ENCODE assay signal across 13 cellular contexts in the genomic region with DNA sequence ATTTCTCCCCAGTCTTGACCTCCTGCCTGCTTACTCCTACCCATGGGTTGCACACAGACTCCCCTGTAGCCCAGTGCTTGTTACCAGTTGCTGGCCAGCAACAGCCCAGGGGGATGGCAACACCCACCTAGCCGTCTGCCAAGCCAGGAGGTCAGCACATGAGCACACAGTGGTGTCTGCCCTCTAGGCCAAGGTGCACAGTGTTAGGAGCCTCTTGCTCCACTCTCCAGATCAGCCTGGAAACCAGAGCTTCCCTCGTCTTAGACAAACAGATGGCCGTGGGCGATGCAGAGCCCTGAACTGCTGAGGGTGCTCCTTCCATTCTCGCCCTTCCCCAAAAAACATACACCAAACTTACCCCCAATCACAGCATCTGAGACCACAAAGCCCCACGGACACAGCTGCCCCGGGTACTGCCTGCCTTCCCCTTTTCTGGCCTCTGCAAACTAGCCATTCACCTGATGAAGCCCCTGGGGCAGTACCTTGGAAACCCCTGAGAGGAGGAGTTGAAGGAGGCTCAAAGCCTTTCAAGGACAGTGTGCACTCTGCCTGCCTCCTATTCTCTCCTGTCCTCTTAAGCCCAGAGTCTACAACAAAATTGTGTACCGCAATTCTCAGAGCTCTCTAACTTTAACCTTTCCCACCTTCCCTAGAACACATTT. TPM values are rescaled to one million over a fixed set of nuclear protein-coding genes. Genes with fewer than 3 reads are reported as not detected.
A peak's percentile ranks its signal among the peaks of the same experiment; 100 is the strongest.
DNase-seq lines count a peak whose midpoint lies in the region; ATAC-seq and TF ChIP-seq lines count a peak whose summit lies in the region.
"Had no signal": no experiment of that assay in that cellular context is flagged by ENCODE, and none has a peak within 500 bp of the region (broad histone marks: within the 10 kb centered on the region; RNA-seq: fewer than 3 reads in every experiment).

No MANE protein-coding gene starts in this region.

- no peaks in the 10 kb centered on the region for H3K9me2 ChIP-seq in hepatocyte (replicated peaks; ENCODE audit: insufficient read depth)

- H3K27me3 Mint-ChIP-seq in type B pancreatic cell = no peaks in the 10 kb centered on the region

- peaks cover 2 to 36% (median 18%) of the 10 kb centered on the region in 12 donors for H3K4me1 ChIP-seq in heart left ventricle
- peaks cover 25% of the 10 kb centered on the region for H3K4me1 ChIP-seq in hepatocyte (ENCODE audit: insufficient read depth)

- intact Hi-C loops in Right ventricle myocardium superior (cut with DNase I) = no loop called here
- intact Hi-C loops in heart left ventricle (cut with DNase I) = no loop called here

- peaks cover 21% of the 10 kb centered on the region for H3K36me3 Mint-ChIP-seq in type B pancreatic cell

- WGBS in heart left ventricle, 4 donors = 71 to 88% (median 83%) methylated on average over 8 of the region's 8 CpGs
- WGBS in hepatocyte (ENCODE audit: low lambda C conversion rate, missing lambda C conversion rate) = 73% methylated on average over 8 of the region's 8 CpGs

- TF ChIP-seq POLR2A in heart left ventricle (IDR thresholded peaks at IDR 0.05) = no peak

- H2AFZ ChIP-seq in hepatocyte = no peak overlapping the region

- H3K9me3 ChIP-seq in heart left ventricle (no peaks in the 10 kb centered on the region), hepatocyte (ENCODE audit: low read depth) (no peaks in the 10 kb centered on the region)
- H3K9me3 ChIP-seq: breast epithelium, MG63, neutrophil had no signal

- H3K9me3 Mint-ChIP-seq in type B pancreatic cell = no peaks in the 10 kb centered on the region

- H3K4me1 Mint-ChIP-seq in type B pancreatic cell (ENCODE audit: unreplicated experiment) = peaks cover 11% of the 10 kb centered on the region

- H4K20me1 ChIP-seq in hepatocyte (ENCODE audit: insufficient read depth, poor library complexity, severe bottlenecking) = no peaks in the 10 kb centered on the region

- H3K79me2 ChIP-seq in hepatocyte = peaks cover 2% of the 10 kb centered on the region

- peak overlapping the region; percentile 70 for H3K27ac Mint-ChIP-seq in type B pancreatic cell

- H3K4me2 ChIP-seq in hepatocyte = no peak overlapping the region

- H3K4me3 Mint-ChIP-seq in type B pancreatic cell = peak overlapping the region; percentile 36

- peak; percentile 11 for ATAC-seq in Right ventricle myocardium superior (ENCODE audit: poor library complexity)
- ATAC-seq in heart left ventricle = no peak
- ATAC-seq: stimulated activated naive CD8-positive, alpha-beta T cell treated with anti-CD3 and anti-CD28 coated beads, Interleukin-15, Interleukin-2, amounts not matched to agents 100 U/mL and 50 U/mL, for 24 hours had no signal

- peak overlapping the region in 4 of 12 donors; percentile 6 to 51 (median 14) for H3K27ac ChIP-seq in heart left ventricle
- H3K27ac ChIP-seq in hepatocyte = peak overlapping the region; percentile 84
- H3K27ac ChIP-seq: neutrophil had no signal

- TF ChIP-seq CTCF in heart left ventricle (IDR thresholded peaks at IDR 0.05) (no peak), hepatocyte (IDR thresholded peaks at IDR 0.05; ENCODE audit: poor library complexity) (no peak), type B pancreatic cell (conservative IDR thresholded peaks at IDR 0.05) (no peak)

- H3K27me3 ChIP-seq in heart left ventricle = no peaks in the 10 kb centered on the region
- no peaks in the 10 kb centered on the region for H3K27me3 ChIP-seq in hepatocyte
- H3K27me3 ChIP-seq: breast epithelium, MG63 had no signal

- no peak overlapping the region for H3K4me3 ChIP-seq in heart left ventricle
- H3K4me3 ChIP-seq in hepatocyte = no peak overlapping the region
- H3K4me3 ChIP-seq: breast epithelium, MG63 had no signal

- DNase-seq in Right ventricle myocardium superior (no peak), heart left ventricle (no peak), hepatocyte (ENCODE audit: low spot score) (no peak), type B pancreatic cell (ENCODE audit: extremely low spot score, unreplicated experiment) (no peak), HK-2 (ENCODE audit: unreplicated experiment) (no peak), putamen (ENCODE audit: low spot score) (no peak)
- DNase-seq: islet precursor cell; MG63; NCI-H345; SHP77; stimulated activated naive CD8-positive, alpha-beta T cell treated with anti-CD3 and anti-CD28 coated beads, Interleukin-15, Interleukin-2, amounts not matched to agents 100 U/mL and 50 U/mL, for 24 hours had no signal

- peaks cover 0 to 43% (median 30%) of the 10 kb centered on the region in 9 donors for H3K36me3 ChIP-seq in heart left ventricle
- no peaks in the 10 kb centered on the region for H3K36me3 ChIP-seq in hepatocyte (replicated peaks; ENCODE audit: insufficient read depth, low read depth)
- H3K36me3 ChIP-seq: breast epithelium had no signal

RNA-seq across cellular contexts. Expression of gene GPD1, which starts 1.0 kb away (rescaled TPM):
- total RNA-seq in Right ventricle myocardium superior (38.3 TPM), heart left ventricle (10 to 100 TPM in 4 of 9 donors, 1 to 10 TPM in 5; 7.4 to 75.8 (median 9.7) TPM), hepatocyte (46.8 and 64.1 TPM in 2 replicates), type B pancreatic cell (ENCODE audit: low replicate concordance) (9.0 and 12.5 TPM in 2 replicates)
- polyA plus RNA-seq in heart left ventricle (10 to 100 TPM in 1 of 2 donors, 1 to 10 TPM in 1; 10.0 to 18.1 TPM), hepatocyte (20.4 and 30.6 TPM in 2 replicates)

RNA-seq across cellular contexts. Expression of gene COX14, which starts 9.3 kb away (rescaled TPM):
- total RNA-seq in Right ventricle myocardium superior = 243 TPM
- total RNA-seq in heart left ventricle = 100 to 1,000 TPM; 134 to 217 (median 154) TPM
- 100 to 1,000 TPM; 172 to 178 TPM for polyA plus RNA-seq in heart left ventricle
- 61.5 and 73.5 TPM in 2 replicates for total RNA-seq in hepatocyte
- polyA plus RNA-seq in hepatocyte = 150 and 186 TPM in 2 replicates
- 42.6 and 55.2 TPM in 2 replicates for total RNA-seq in type B pancreatic cell (ENCODE audit: low replicate concordance)

RNA-seq across cellular contexts. Expression of gene SMARCD1, which starts 17.6 kb away (rescaled TPM):
- 14.3 TPM for total RNA-seq in Right ventricle myocardium superior
- 10 to 100 TPM; 13.6 to 35.7 (median 22.0) TPM for total RNA-seq in heart left ventricle
- 10 to 100 TPM in 1 of 2 donors, 1 to 10 TPM in 1; 8.5 to 19.3 TPM for polyA plus RNA-seq in heart left ventricle
- total RNA-seq in hepatocyte = 33.4 and 44.0 TPM in 2 replicates
- 26.1 and 27.9 TPM in 2 replicates for polyA plus RNA-seq in hepatocyte
- 55.0 and 100 TPM in 2 replicates for total RNA-seq in type B pancreatic cell (ENCODE audit: low replicate concordance)

RNA-seq across cellular contexts. Expression of gene ASIC1, which starts 45.4 kb away (rescaled TPM):
- 1.6 TPM for total RNA-seq in Right ventricle myocardium superior
- 1 to 10 TPM in 4 of 9 donors, under 1 TPM in 5; 0.31 to 1.8 (median 0.87) TPM for total RNA-seq in heart left ventricle
- under 1 TPM; 0.38 to 0.71 TPM for polyA plus RNA-seq in heart left ventricle
- 2.4 and 3.1 TPM in 2 replicates for total RNA-seq in hepatocyte
- polyA plus RNA-seq in hepatocyte = 4.6 and 6.7 TPM in 2 replicates
- 5.5 and 18.1 TPM in 2 replicates for total RNA-seq in type B pancreatic cell (ENCODE audit: low replicate concordance)
